ENCODE assay signal across 15 cellular contexts in the genomic region with DNA sequence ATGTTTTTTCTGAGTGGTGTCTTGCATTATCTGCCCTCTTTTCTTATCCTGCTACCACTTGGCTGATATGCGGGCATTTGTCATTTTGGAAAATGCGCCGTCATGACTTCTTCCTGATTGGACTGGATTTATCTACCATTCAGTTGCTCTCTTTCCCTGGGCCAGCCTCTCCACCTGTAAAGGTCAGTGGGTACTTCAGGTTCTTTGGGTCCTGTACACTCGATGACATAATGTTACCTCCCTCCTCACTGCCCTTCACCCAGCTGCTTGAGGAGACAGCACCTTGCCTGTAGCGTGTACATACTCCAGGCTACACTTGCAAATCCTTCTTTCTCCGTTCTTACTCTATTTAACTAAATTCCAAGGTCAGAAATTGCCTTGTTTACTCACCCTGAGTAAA.
"Had no signal": no experiment of that assay in that cellular context is flagged by ENCODE, and none has a peak within 500 bp of the region (broad histone marks: within the 10 kb centered on the region; RNA-seq: fewer than 3 reads in every experiment).

No MANE protein-coding gene starts in this region.

- H3K4me3 Mint-ChIP-seq: activated naive CD8-positive, alpha-beta T cell; natural killer cell treated with Interleukin-12 subunit alpha and Interleukin-12 subunit beta and Interleukin-15 and Interleukin-18, amount 100 ng/mL, for 72 hours; stimulated activated naive CD8-positive, alpha-beta T cell treated with anti-CD3 and anti-CD28 coated beads, Interleukin-15, Interleukin-2, amounts not matched to agents 100 ng/mL and 50 ng/mL, for 24 hours; T-helper 2 cell treated with Interferon-gamma antibody and Interleukin-4, amounts not matched to agents 5 μg/mL and 100 μg/mL, for 36 hours had no signal

- DNase-seq: activated effector memory CD4-positive, alpha-beta T cell treated with Interleukin-2 at 50 U/mL for 16 hours; anterior cingulate cortex; dorsolateral prefrontal cortex; foreskin keratinocyte; head of caudate nucleus; mucosa of descending colon; occipital lobe; sigmoid colon; stimulated activated CD4-positive, alpha-beta T cell treated with anti-CD3 and anti-CD28 coated beads, Interleukin-2, amount 100 ng/mL, for 24 hours; testis had no signal

- H3K9me3 ChIP-seq: breast epithelium, mucosa of descending colon, sigmoid colon, testis had no signal

- H3K4me3 ChIP-seq: breast epithelium, dorsolateral prefrontal cortex, mucosa of descending colon, sigmoid colon, testis had no signal

- H3K27ac ChIP-seq: breast epithelium, dorsolateral prefrontal cortex, foreskin keratinocyte, sigmoid colon, testis had no signal

- H3K36me3 ChIP-seq: breast epithelium had no signal

- H3K9me3 Mint-ChIP-seq: natural killer cell treated with Interleukin-12 subunit alpha and Interleukin-12 subunit beta and Interleukin-15 and Interleukin-18, amount 100 ng/mL, for 72 hours; stimulated activated naive CD8-positive, alpha-beta T cell treated with anti-CD3 and anti-CD28 coated beads, Interleukin-15, Interleukin-2, amounts not matched to agents 100 ng/mL and 50 ng/mL, for 24 hours; T-helper 2 cell treated with Interferon-gamma antibody and Interleukin-4, amounts not matched to agents 5 μg/mL and 100 μg/mL, for 36 hours had no signal

- H3K4me1 ChIP-seq: breast epithelium, testis had no signal

- H3K27me3 ChIP-seq: breast epithelium, dorsolateral prefrontal cortex, foreskin keratinocyte, sigmoid colon, testis had no signal

- H3K27me3 Mint-ChIP-seq: activated naive CD8-positive, alpha-beta T cell; natural killer cell treated with Interleukin-12 subunit alpha and Interleukin-12 subunit beta and Interleukin-15 and Interleukin-18, amount 100 ng/mL, for 72 hours; stimulated activated naive CD8-positive, alpha-beta T cell treated with anti-CD3 and anti-CD28 coated beads, Interleukin-15, Interleukin-2, amounts not matched to agents 100 ng/mL and 50 ng/mL, for 24 hours had no signal

- H3K27ac Mint-ChIP-seq: natural killer cell treated with Interleukin-12 subunit alpha and Interleukin-12 subunit beta and Interleukin-15 and Interleukin-18, amount 100 ng/mL, for 72 hours; T-helper 2 cell treated with Interferon-gamma antibody and Interleukin-4, amounts not matched to agents 5 μg/mL and 100 μg/mL, for 36 hours had no signal

- ATAC-seq: foreskin keratinocyte; mucosa of descending colon; natural killer cell treated with Interleukin-12 subunit alpha and Interleukin-12 subunit beta and Interleukin-15 and Interleukin-18, amount 100 ng/mL, for 72 hours had no signal
